8 cellular contexts compared by ENCODE assay signal in genomic region chr9:105447814-105448812, GRCh38. TPM values are rescaled to one million over a fixed set of nuclear protein-coding genes. Genes with fewer than 3 reads are reported as not detected.
DNase-seq lines count a peak whose midpoint lies in the region; ATAC-seq lines count a peak whose summit lies in the region.

FSD1L (plus strand) TSS chr9:105448034; CDS start chr9:105448221, 187 bp downstream.

- no peaks in the 10 kb centered on the region for H3K36me3 ChIP-seq in aorta (ENCODE audit: control insufficient read depth in 1 of 2, insufficient read depth in 2 of 2, low read length in 1 of 2)

- H3K27me3 Mint-ChIP-seq in T-helper 17 cell, result no peaks in the 10 kb centered on the region

- ATAC-seq in GM18502 (IDR thresholded peaks at IDR 0.05; ENCODE audit: poor library complexity, unreplicated experiment) (peak; percentile 95), HG02885 (IDR thresholded peaks at IDR 0.05; ENCODE audit: poor library complexity, unreplicated experiment) (peak; percentile 96), T-helper 17 cell (peak; percentile 95), aorta (ENCODE audit: low FRiP score) (peak; percentile 97)

- no peaks in the 10 kb centered on the region for H3K27me3 ChIP-seq in aorta (ENCODE audit: control insufficient read depth in 1 of 2, insufficient read depth in 2 of 2, low read length in 1 of 2)

- intact Hi-C loops in aorta (cut with DNase I), result loop anchor here in 1 of 2 donors (5.0 to 10.0 kb wide), 2 partner anchors 109 to 247 kb away; partner anchors contain the start of genes FKTN and TMEM38B

- H3K36me3 Mint-ChIP-seq in T-helper 17 cell (ENCODE audit: low read depth), result no peaks in the 10 kb centered on the region

- peaks cover 15% of the 10 kb centered on the region for H3K4me1 Mint-ChIP-seq in T-helper 17 cell

- H3K9me3 ChIP-seq in T-helper 17 cell (ENCODE audit: control insufficient read depth, low read length, poor library complexity, severe bottlenecking) (no peaks in the 10 kb centered on the region), aorta (ENCODE audit: control insufficient read depth, low read length) (no peaks in the 10 kb centered on the region)

- no peaks in the 10 kb centered on the region for H3K4me1 ChIP-seq in aorta (ENCODE audit: control insufficient read depth in 1 of 2, insufficient read depth in 2 of 2, low read length in 2 of 2)

- peak within 1 kb of the TSS; percentile 42 to 81 for H3K4me3 ChIP-seq in aorta (ENCODE audit: low read length in 2 of 2)

- H3K27ac ChIP-seq in aorta (ENCODE audit: low read depth in 1 of 2, low read length in 2 of 2), result no peak within 1 kb of the TSS

- 1% methylated on average over 69 to 87 of the region's 87 CpGs for WGBS in aorta, 2 donors

- peak within 1 kb of the TSS; percentile 90 for H3K4me3 Mint-ChIP-seq in T-helper 17 cell

- peak within 1 kb of the TSS; percentile 54 for H3K27ac Mint-ChIP-seq in T-helper 17 cell

- peak; percentile 85 for DNase-seq in NCI-H146 treated with DMSO at 0.1 percent for 48 hours (lab: John Stamatoyannopoulos, UW; ENCODE audit: unreplicated experiment)
- peak; percentile 61 to 70 (median 66) for DNase-seq in T-helper 17 cell
- DNase-seq in anterior cingulate cortex (lab: John Stamatoyannopoulos, UW), result peak; percentile 37 to 96 (median 89)
- peak; percentile 94 for DNase-seq in hepatic stellate cell (ENCODE audit: low spot score)
- DNase-seq in renal cortical epithelial cell (ENCODE audit: low read depth), result peak; percentile 83
- peak; percentile 97 to 98 for DNase-seq in aorta

RNA-seq across cellular contexts. Expression of gene FSD1L, which starts in this region (rescaled TPM):
- total RNA-seq in T-helper 17 cell (1 to 10 TPM; 3.2 TPM), renal cortical epithelial cell (9.4 and 12.1 TPM in 2 replicates), aorta (1 to 10 TPM; 4.6 to 6.9 TPM)
- polyA plus RNA-seq in aorta, result 1 to 10 TPM; 1.3 to 1.8 TPM
